13 cellular contexts compared by ENCODE assay signal in the genomic region with DNA sequence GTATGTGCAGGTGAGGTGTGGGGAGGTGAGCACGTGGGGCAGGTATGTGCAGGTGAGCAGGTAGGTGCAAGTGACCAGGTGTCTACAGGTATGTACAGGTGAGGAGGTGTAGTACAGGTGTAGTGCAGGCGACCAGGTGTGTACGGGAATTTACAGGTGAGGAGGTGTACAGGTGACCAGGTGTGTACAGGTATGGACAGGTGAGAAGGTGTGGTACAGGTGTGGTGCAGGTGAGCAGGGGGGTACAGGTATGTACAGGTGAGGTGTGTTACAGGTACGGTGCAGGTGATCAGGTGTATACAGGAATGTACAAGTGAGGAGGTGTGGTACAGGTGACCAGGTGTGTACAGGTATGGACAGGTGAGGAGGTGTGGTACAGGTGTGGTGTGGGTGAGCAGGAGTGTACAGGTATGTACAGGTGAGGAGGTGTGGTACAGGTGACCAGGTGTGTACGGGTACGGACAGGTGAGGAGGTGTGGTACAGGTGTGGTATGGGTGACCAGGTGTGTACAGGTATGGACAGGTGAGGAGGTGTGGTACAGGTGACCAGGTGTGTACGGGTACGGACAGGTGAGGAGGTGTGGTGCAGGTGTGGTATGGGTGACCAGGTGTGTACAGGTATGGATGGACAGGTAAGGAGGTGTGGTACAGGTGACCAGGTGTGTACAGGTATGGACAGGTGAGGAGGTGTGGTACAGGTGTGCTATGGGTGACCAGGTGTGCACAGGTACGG. TPM values are rescaled to one million over a fixed set of nuclear protein-coding genes. Genes with fewer than 3 reads are reported as not detected.
DNase-seq lines count a peak whose midpoint lies in the region; ATAC-seq and TF ChIP-seq lines count a peak whose summit lies in the region.
"Had no signal": no experiment of that assay in that cellular context is flagged by ENCODE, and none has a peak within 500 bp of the region (broad histone marks: within the 10 kb centered on the region; RNA-seq: fewer than 3 reads in every experiment).

No MANE protein-coding gene starts in this region.

- H3K9ac ChIP-seq in adipocyte (ENCODE audit: low read length) (no peak overlapping the region), colonic mucosa (ENCODE audit: low read depth in 2 of 2, low read length in 2 of 2) (no peak overlapping the region)

- H3K4me1 Mint-ChIP-seq in glutamatergic neuron (ENCODE audit: low read depth, unreplicated experiment), result no peaks in the 10 kb centered on the region

- H3K36me3 ChIP-seq in adipocyte (ENCODE audit: control insufficient read depth, insufficient read depth, low read length, severe bottlenecking) (peaks cover 23% of the 10 kb centered on the region), upper lobe of right lung (peaks cover 13% of the 10 kb centered on the region), colonic mucosa (no peaks in the 10 kb centered on the region)
- H3K36me3 ChIP-seq: WERI-Rb-1 had no signal

- no peak overlapping the region for H3K4me3 ChIP-seq in adipocyte (ENCODE audit: low read length)
- H3K4me3 ChIP-seq in upper lobe of right lung, result no peak overlapping the region
- no peak overlapping the region for H3K4me3 ChIP-seq in colonic mucosa
- H3K4me3 ChIP-seq: heart right ventricle had no signal

- no peak for TF ChIP-seq CTCF in glutamatergic neuron (IDR thresholded peaks at IDR 0.05; ENCODE audit: partially characterized antibody, unreplicated experiment)
- TF ChIP-seq CTCF in upper lobe of right lung (IDR thresholded peaks at IDR 0.05), result no peak
- no peak for TF ChIP-seq CTCF in colonic mucosa (IDR thresholded peaks at IDR 0.05)

- peaks cover 5% of the 10 kb centered on the region in 2 donors for H3K9me3 Mint-ChIP-seq in activated naive CD4-positive, alpha-beta T cell treated with anti-CD3 and anti-CD28 coated beads, Interleukin-2, amount 50 U/mL, for 72 hours
- H3K9me3 Mint-ChIP-seq in glutamatergic neuron (ENCODE audit: unreplicated experiment), result peaks cover 20% of the 10 kb centered on the region
- H3K9me3 Mint-ChIP-seq: CD4-positive, CD25-positive, alpha-beta regulatory T cell had no signal

- H3K9me3 ChIP-seq in adipocyte (ENCODE audit: control insufficient read depth, low read length), result no peaks in the 10 kb centered on the region
- no peaks in the 10 kb centered on the region for H3K9me3 ChIP-seq in upper lobe of right lung
- no peaks in the 10 kb centered on the region for H3K9me3 ChIP-seq in colonic mucosa
- H3K9me3 ChIP-seq: heart right ventricle had no signal

- DNase-seq in activated naive CD4-positive, alpha-beta T cell treated with anti-CD3 and anti-CD28 coated beads, Interleukin-2, amount 50 U/mL, for 72 hours (ENCODE audit: low spot score in 2 of 2), result no peak
- no peak for DNase-seq in activated naive CD4-positive, alpha-beta T cell treated with Interleukin-2 at 50 U/mL for 16 hours
- DNase-seq in adipocyte (ENCODE audit: low read depth) (peak; percentile 46), glutamatergic neuron (peak; percentile 38), upper lobe of right lung (no peak), colonic mucosa (no peak), NCI-H2107 (lab: John Stamatoyannopoulos, UW) (no peak), G401 (ENCODE audit: low spot score) (no peak)
- DNase-seq: CD4-positive, CD25-positive, alpha-beta regulatory T cell; heart right ventricle; naive thymus-derived CD8-positive, alpha-beta T cell; NCI-H1092 treated with DMSO at 0.1 percent for 48 hours; WERI-Rb-1 had no signal

- H3K4me3 Mint-ChIP-seq in glutamatergic neuron (ENCODE audit: unreplicated experiment), result peak overlapping the region; percentile 33
- H3K4me3 Mint-ChIP-seq: CD4-positive, CD25-positive, alpha-beta regulatory T cell had no signal

- H3K27ac ChIP-seq in upper lobe of right lung (no peak overlapping the region), colonic mucosa (no peak overlapping the region)
- H3K27ac ChIP-seq: heart right ventricle, WERI-Rb-1 had no signal

- H3K27me3 ChIP-seq in adipocyte (replicated peaks; ENCODE audit: control insufficient read depth, insufficient read depth, low read length) (no peaks in the 10 kb centered on the region), upper lobe of right lung (no peaks in the 10 kb centered on the region), colonic mucosa (no peaks in the 10 kb centered on the region)
- H3K27me3 ChIP-seq: heart right ventricle had no signal

- ATAC-seq in activated naive CD4-positive, alpha-beta T cell treated with anti-CD3 and anti-CD28 coated beads, Interleukin-2, amount 50 U/mL, for 72 hours, result peak; percentile 24 to 25
- peak; percentile 54 for ATAC-seq in upper lobe of right lung
- ATAC-seq: naive thymus-derived CD8-positive, alpha-beta T cell had no signal

- H3K27me3 Mint-ChIP-seq in glutamatergic neuron (ENCODE audit: unreplicated experiment), result peaks cover 24% of the 10 kb centered on the region
- H3K27me3 Mint-ChIP-seq: CD4-positive, CD25-positive, alpha-beta regulatory T cell; naive thymus-derived CD8-positive, alpha-beta T cell had no signal

- intact Hi-C loops in upper lobe of right lung (cut with DNase I), result no loop called here
- intact Hi-C loops in colonic mucosa (cut with DNase I), result no loop called here

- H3K36me3 Mint-ChIP-seq in activated naive CD4-positive, alpha-beta T cell treated with anti-CD3 and anti-CD28 coated beads, Interleukin-2, amount 50 U/mL, for 72 hours, result peaks cover 12 to 14% of the 10 kb centered on the region in 2 donors
- peaks cover 21% of the 10 kb centered on the region for H3K36me3 Mint-ChIP-seq in glutamatergic neuron (ENCODE audit: unreplicated experiment)

- in situ Hi-C loops in G401 (cut with HindIII; ENCODE audit: low sequenced_read_pairs), result no loop called here

- no peaks in the 10 kb centered on the region for H3K4me1 ChIP-seq in adipocyte (ENCODE audit: control insufficient read depth, insufficient read depth, low read length)
- H3K4me1 ChIP-seq in upper lobe of right lung, result no peaks in the 10 kb centered on the region
- no peaks in the 10 kb centered on the region for H3K4me1 ChIP-seq in colonic mucosa
- H3K4me1 ChIP-seq: heart right ventricle had no signal

- peak overlapping the region; percentile 87 to 98 for H3K27ac Mint-ChIP-seq in activated naive CD4-positive, alpha-beta T cell treated with anti-CD3 and anti-CD28 coated beads, Interleukin-2, amount 50 U/mL, for 72 hours
- peak overlapping the region; percentile 16 for H3K27ac Mint-ChIP-seq in glutamatergic neuron (ENCODE audit: unreplicated experiment)

RNA-seq across cellular contexts. Expression of a gene that starts 12.8 kb away (rescaled TPM):
- 1 to 10 TPM in 1 of 2 donors, under 1 TPM in 1; 0.50 to 1.1 TPM for total RNA-seq in activated naive CD4-positive, alpha-beta T cell treated with anti-CD3 and anti-CD28 coated beads, Interleukin-2, amount 50 U/mL, for 72 hours
- total RNA-seq in glutamatergic neuron (ENCODE audit: unreplicated experiment) (77.8 TPM), upper lobe of right lung (7.0 TPM), colonic mucosa (1 to 10 TPM; 2.2 to 5.5 TPM)
- 21.4 and 21.5 TPM in 2 replicates for total RNA-seq in G401 (2014; rRNA removed; shearing (Covaris generic))

RNA-seq across cellular contexts. Expression of a gene that starts 45.0 kb away (rescaled TPM):
- total RNA-seq in activated naive CD4-positive, alpha-beta T cell treated with anti-CD3 and anti-CD28 coated beads, Interleukin-2, amount 50 U/mL, for 72 hours, result not detected
- not detected for total RNA-seq in glutamatergic neuron (ENCODE audit: unreplicated experiment)
- not detected for total RNA-seq in upper lobe of right lung
- not detected for total RNA-seq in colonic mucosa
- total RNA-seq in G401 (2014; rRNA removed; shearing (Covaris generic)), result not detected in 2 replicates
- total RNA-seq: CD4-positive, CD25-positive, alpha-beta regulatory T cell; heart right ventricle; naive thymus-derived CD8-positive, alpha-beta T cell had no signal

Comparison
In these comparisons a context has a peak if more than half of its experiments do, and no peak if none do; other contexts are left out.
1. DNase-seq: peak in adipocyte (single experiment) and glutamatergic neuron (single experiment); none in activated naive CD4-positive, alpha-beta T cell treated with anti-CD3 and anti-CD28 coated beads, Interleukin-2, amount 50 U/mL, for 72 hours (0 of 2), activated naive CD4-positive, alpha-beta T cell treated with Interleukin-2 at 50 U/mL for 16 hours (single experiment), upper lobe of right lung (single experiment), colonic mucosa (single experiment), NCI-H2107 (single experiment) and G401 (single experiment).